25 cellular contexts compared by ENCODE assay signal in genomic region chr12:12681061-12681765, GRCh38. TPM values are rescaled to one million over a fixed set of nuclear protein-coding genes. Genes with fewer than 3 reads are reported as not detected.
"Had no signal": no experiment of that assay in that cellular context is flagged by ENCODE, and none has a peak within 500 bp of the region (broad histone marks: within the 10 kb centered on the region; RNA-seq: fewer than 3 reads in every experiment).

No MANE protein-coding gene starts in this region.

- H3K27ac Mint-ChIP-seq: activated CD4-positive, alpha-beta memory T cell treated with anti-CD3 and anti-CD28 coated beads for 36 hours; activated CD4-positive, alpha-beta T cell treated with anti-CD3 and anti-CD28 coated beads for 36 hours; activated naive CD4-positive, alpha-beta T cell treated with anti-CD3 and anti-CD28 coated beads, Interleukin-2, amount 50 U/mL, for 72 hours; activated T-helper 1 cell treated with anti-CD3 and anti-CD28 coated beads, Interleukin-12 subunit alpha, Interleukin-12 subunit beta, Interleukin-2, Interleukin-4 antibody, amounts not matched to agents 30 ng/mL and 10 ng/mL and 1 ng/mL, durations not matched to agents 14 hours and 24 hours and 36 hours; mesothelial cell of epicardium; natural killer cell treated with Interleukin-12 subunit alpha and Interleukin-12 subunit beta and Interleukin-15 and Interleukin-18, amount 100 ng/mL, for 72 hours; progenitor cell of endocrine pancreas; T-helper 2 cell treated with Interferon-gamma antibody and Interleukin-4, amounts not matched to agents 5 μg/mL and 100 μg/mL, for 36 hours had no signal

- H3K36me3 ChIP-seq: gastrocnemius medialis, heart left ventricle, left lung, tibial artery had no signal

- DNase-seq: activated CD4-positive, alpha-beta memory T cell treated with anti-CD3 and anti-CD28 coated beads for 36 hours; activated CD4-positive, alpha-beta T cell treated with anti-CD3 and anti-CD28 coated beads for 36 hours; activated gamma-delta T cell treated with Interleukin-2 at 50 U/mL for 16 hours; activated T-cell treated with anti-CD3 and anti-CD28 coated beads for 4 hours; amniotic stem cell; body of pancreas; cortex of kidney; effector CD8-positive, alpha-beta T cell; gastrocnemius medialis; heart left ventricle; left lung; stimulated activated CD4-positive, alpha-beta T cell treated with anti-CD3 and anti-CD28 coated beads, Interleukin-12 subunit alpha, Interleukin-12 subunit beta, amount 100 ng/mL, for 4 hours; stimulated activated CD4-positive, alpha-beta T cell treated with anti-CD3 and anti-CD28 coated beads, Interleukin-1b, Interleukin-23, amount 100 ng/mL, for 48 hours; stimulated activated CD8-positive, alpha-beta memory T cell treated with anti-CD3 and anti-CD28 coated beads, Interleukin-4, amount 100 ng/mL, for 48 hours; stimulated activated naive CD4-positive, alpha-beta T cell treated with Interleukin-2 at 50 U/mL for 16 hours; tibial artery had no signal

- H3K4me1 ChIP-seq: body of pancreas, left lung had no signal

- H3K9me3 ChIP-seq: body of pancreas, gastrocnemius medialis, heart left ventricle, left lung, tibial artery had no signal

- H3K4me3 ChIP-seq: body of pancreas, gastrocnemius medialis, heart left ventricle, left lung, tibial artery had no signal

- H3K4me3 Mint-ChIP-seq: activated CD4-positive, alpha-beta memory T cell treated with anti-CD3 and anti-CD28 coated beads for 36 hours; activated CD4-positive, alpha-beta T cell treated with anti-CD3 and anti-CD28 coated beads for 36 hours; activated T-helper 1 cell treated with anti-CD3 and anti-CD28 coated beads, Interleukin-12 subunit alpha, Interleukin-12 subunit beta, Interleukin-2, Interleukin-4 antibody, amounts not matched to agents 30 ng/mL and 10 ng/mL and 1 ng/mL, durations not matched to agents 14 hours and 24 hours and 36 hours; central memory CD8-positive, alpha-beta T cell; mesothelial cell of epicardium; natural killer cell treated with Interleukin-12 subunit alpha and Interleukin-12 subunit beta and Interleukin-15 and Interleukin-18, amount 100 ng/mL, for 72 hours; T-helper 2 cell treated with Interferon-gamma antibody and Interleukin-4, amounts not matched to agents 5 μg/mL and 100 μg/mL, for 36 hours had no signal

- H3K36me3 Mint-ChIP-seq: activated CD4-positive, alpha-beta memory T cell treated with anti-CD3 and anti-CD28 coated beads for 36 hours; activated naive CD4-positive, alpha-beta T cell treated with anti-CD3 and anti-CD28 coated beads, Interleukin-2, amount 50 U/mL, for 72 hours; mesothelial cell of epicardium; natural killer cell treated with Interleukin-12 subunit alpha and Interleukin-12 subunit beta and Interleukin-15 and Interleukin-18, amount 100 ng/mL, for 72 hours had no signal

- H3K27me3 Mint-ChIP-seq: activated CD4-positive, alpha-beta memory T cell treated with anti-CD3 and anti-CD28 coated beads for 36 hours; activated CD4-positive, alpha-beta T cell treated with anti-CD3 and anti-CD28 coated beads for 36 hours; central memory CD8-positive, alpha-beta T cell had no signal

- H3K27me3 ChIP-seq: body of pancreas, gastrocnemius medialis, heart left ventricle, left lung had no signal

- ATAC-seq: activated CD4-positive, alpha-beta T cell treated with anti-CD3 and anti-CD28 coated beads for 36 hours; activated naive CD4-positive, alpha-beta T cell treated with anti-CD3 and anti-CD28 coated beads, Interleukin-2, amount 50 U/mL, for 72 hours; body of pancreas; esophagus mucosa; gastrocnemius medialis; heart left ventricle; left lung; natural killer cell treated with Interleukin-12 subunit alpha and Interleukin-12 subunit beta and Interleukin-15 and Interleukin-18, amount 100 ng/mL, for 72 hours had no signal

- H3K9me3 Mint-ChIP-seq: activated CD4-positive, alpha-beta memory T cell treated with anti-CD3 and anti-CD28 coated beads for 36 hours; activated naive CD4-positive, alpha-beta T cell treated with anti-CD3 and anti-CD28 coated beads, Interleukin-2, amount 50 U/mL, for 72 hours; activated T-helper 1 cell treated with anti-CD3 and anti-CD28 coated beads, Interleukin-12 subunit alpha, Interleukin-12 subunit beta, Interleukin-2, Interleukin-4 antibody, amounts not matched to agents 30 ng/mL and 10 ng/mL and 1 ng/mL, durations not matched to agents 14 hours and 24 hours and 36 hours; central memory CD8-positive, alpha-beta T cell; mesothelial cell of epicardium; natural killer cell treated with Interleukin-12 subunit alpha and Interleukin-12 subunit beta and Interleukin-15 and Interleukin-18, amount 100 ng/mL, for 72 hours; T-helper 2 cell treated with Interferon-gamma antibody and Interleukin-4, amounts not matched to agents 5 μg/mL and 100 μg/mL, for 36 hours had no signal

- H3K4me1 Mint-ChIP-seq: activated CD4-positive, alpha-beta T cell treated with anti-CD3 and anti-CD28 coated beads for 36 hours; central memory CD8-positive, alpha-beta T cell had no signal

- H3K27ac ChIP-seq: body of pancreas, gastrocnemius medialis, heart left ventricle, left lung, tibial artery had no signal

RNA-seq across cellular contexts. Expression of gene GPR19, which starts 14.8 kb away (rescaled TPM):
- total RNA-seq: body of pancreas, gastrocnemius medialis, subcutaneous adipose tissue had no signal
